1 cellular context compared by ENCODE assay signal in the genomic region with DNA sequence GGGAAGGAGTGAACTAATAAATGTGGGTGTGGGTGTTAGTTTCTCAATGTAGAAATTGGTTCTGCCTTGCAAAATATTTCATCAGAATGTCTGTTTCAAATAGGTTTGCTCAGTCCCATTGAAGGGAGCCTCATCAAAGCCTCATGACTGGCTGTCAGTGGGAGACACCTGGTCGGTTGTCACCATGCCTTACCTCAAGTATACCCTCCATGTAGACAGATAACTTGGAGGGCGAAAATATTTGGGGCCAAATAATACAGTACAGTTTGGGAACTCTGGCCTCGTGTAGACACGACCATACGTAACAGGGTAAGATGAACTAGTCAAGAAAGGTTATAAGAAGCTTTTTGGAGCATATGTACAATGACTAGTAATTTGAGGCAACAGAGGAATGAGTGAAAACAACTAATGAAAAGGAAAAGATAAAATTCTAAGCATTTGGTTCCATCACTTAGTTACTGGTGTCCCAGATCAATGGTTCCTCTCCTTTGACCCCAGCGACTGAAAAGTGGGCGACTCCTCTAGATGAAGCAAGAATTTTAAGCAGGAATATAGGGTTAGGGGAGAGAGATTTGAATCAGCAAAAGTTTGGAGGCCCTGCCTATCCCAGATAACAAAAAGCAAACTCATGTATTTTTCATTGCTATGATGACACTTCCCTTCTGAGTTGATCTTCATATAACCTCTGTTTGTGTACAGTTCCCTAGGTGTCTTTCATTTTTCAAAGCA.
TF ChIP-seq lines count a peak whose summit lies in the region.

No MANE protein-coding gene starts in this region.

TF ChIP-seq in K562, 482 proteins besides CTCF, POLR2A, EP300 and RAD21 (continued from another document and continues in another):
- TF ChIP-seq, protein P1, sequence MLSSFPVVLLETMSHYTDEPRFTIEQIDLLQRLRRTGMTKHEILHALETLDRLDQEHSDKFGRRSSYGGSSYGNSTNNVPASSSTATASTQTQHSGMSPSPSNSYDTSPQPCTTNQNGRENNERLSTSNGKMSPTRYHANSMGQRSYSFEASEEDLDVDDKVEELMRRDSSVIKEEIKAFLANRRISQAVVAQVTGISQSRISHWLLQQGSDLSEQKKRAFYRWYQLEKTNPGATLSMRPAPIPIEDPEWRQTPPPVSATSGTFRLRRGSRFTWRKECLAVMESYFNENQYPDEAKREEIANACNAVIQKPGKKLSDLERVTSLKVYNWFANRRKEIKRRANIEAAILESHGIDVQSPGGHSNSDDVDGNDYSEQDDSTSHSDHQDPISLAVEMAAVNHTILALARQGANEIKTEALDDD (IDR thresholded peaks at IDR 0.05): peak; percentile 91
- TF ChIP-seq, protein P2, sequence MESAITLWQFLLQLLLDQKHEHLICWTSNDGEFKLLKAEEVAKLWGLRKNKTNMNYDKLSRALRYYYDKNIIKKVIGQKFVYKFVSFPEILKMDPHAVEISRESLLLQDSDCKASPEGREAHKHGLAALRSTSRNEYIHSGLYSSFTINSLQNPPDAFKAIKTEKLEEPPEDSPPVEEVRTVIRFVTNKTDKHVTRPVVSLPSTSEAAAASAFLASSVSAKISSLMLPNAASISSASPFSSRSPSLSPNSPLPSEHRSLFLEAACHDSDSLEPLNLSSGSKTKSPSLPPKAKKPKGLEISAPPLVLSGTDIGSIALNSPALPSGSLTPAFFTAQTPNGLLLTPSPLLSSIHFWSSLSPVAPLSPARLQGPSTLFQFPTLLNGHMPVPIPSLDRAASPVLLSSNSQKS (CRISPR knock-in tag; IDR thresholded peaks at IDR 0.05): no peak
- peak; percentile 78 for TF ChIP-seq BACH1 (tag; IDR thresholded peaks at IDR 0.05)
- TF ChIP-seq CHD2 (IDR thresholded peaks at IDR 0.05; ENCODE audit: low read depth, low read length): no peak
- TF ChIP-seq, protein P3, sequence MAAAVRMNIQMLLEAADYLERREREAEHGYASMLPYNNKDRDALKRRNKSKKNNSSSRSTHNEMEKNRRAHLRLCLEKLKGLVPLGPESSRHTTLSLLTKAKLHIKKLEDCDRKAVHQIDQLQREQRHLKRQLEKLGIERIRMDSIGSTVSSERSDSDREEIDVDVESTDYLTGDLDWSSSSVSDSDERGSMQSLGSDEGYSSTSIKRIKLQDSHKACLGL (CRISPR knock-in tag; IDR thresholded peaks at IDR 0.05; ENCODE audit: borderline replicate concordance, poor library complexity, severe bottlenecking): no peak
- TF ChIP-seq MYBL2 (IDR thresholded peaks at IDR 0.05; ENCODE audit: low read depth): no peak
- TF ChIP-seq MYBL2 (CRISPR knock-in tag; IDR thresholded peaks at IDR 0.05; ENCODE audit: borderline replicate concordance): no peak
- TF ChIP-seq MAFF (IDR thresholded peaks at IDR 0.05; ENCODE audit: low read length): peak; percentile 86
- TF ChIP-seq FOS (IDR thresholded peaks at IDR 0.05; ENCODE audit: extremely low read depth, insufficient read length): no peak
- TF ChIP-seq ZNF354B (CRISPR knock-in tag; IDR thresholded peaks at IDR 0.05): no peak
- no peak for TF ChIP-seq SRSF3 (IDR thresholded peaks at IDR 0.05; ENCODE audit: insufficient read depth, low read length)
- no peak for TF ChIP-seq NFATC3 (IDR thresholded peaks at IDR 0.05)
- no peak; the same call in 1 of the 2 replicates for TF ChIP-seq KLF13 (tag; IDR thresholded peaks at IDR 0.05; ENCODE audit: borderline replicate concordance, low read depth)
- no peak for TF ChIP-seq MEF2A (IDR thresholded peaks at IDR 0.05; ENCODE audit: control insufficient read depth, low read depth, low read length)
- TF ChIP-seq C11orf30 (IDR thresholded peaks at IDR 0.05; ENCODE audit: low read depth): peak; percentile 92
- TF ChIP-seq, protein P4, sequence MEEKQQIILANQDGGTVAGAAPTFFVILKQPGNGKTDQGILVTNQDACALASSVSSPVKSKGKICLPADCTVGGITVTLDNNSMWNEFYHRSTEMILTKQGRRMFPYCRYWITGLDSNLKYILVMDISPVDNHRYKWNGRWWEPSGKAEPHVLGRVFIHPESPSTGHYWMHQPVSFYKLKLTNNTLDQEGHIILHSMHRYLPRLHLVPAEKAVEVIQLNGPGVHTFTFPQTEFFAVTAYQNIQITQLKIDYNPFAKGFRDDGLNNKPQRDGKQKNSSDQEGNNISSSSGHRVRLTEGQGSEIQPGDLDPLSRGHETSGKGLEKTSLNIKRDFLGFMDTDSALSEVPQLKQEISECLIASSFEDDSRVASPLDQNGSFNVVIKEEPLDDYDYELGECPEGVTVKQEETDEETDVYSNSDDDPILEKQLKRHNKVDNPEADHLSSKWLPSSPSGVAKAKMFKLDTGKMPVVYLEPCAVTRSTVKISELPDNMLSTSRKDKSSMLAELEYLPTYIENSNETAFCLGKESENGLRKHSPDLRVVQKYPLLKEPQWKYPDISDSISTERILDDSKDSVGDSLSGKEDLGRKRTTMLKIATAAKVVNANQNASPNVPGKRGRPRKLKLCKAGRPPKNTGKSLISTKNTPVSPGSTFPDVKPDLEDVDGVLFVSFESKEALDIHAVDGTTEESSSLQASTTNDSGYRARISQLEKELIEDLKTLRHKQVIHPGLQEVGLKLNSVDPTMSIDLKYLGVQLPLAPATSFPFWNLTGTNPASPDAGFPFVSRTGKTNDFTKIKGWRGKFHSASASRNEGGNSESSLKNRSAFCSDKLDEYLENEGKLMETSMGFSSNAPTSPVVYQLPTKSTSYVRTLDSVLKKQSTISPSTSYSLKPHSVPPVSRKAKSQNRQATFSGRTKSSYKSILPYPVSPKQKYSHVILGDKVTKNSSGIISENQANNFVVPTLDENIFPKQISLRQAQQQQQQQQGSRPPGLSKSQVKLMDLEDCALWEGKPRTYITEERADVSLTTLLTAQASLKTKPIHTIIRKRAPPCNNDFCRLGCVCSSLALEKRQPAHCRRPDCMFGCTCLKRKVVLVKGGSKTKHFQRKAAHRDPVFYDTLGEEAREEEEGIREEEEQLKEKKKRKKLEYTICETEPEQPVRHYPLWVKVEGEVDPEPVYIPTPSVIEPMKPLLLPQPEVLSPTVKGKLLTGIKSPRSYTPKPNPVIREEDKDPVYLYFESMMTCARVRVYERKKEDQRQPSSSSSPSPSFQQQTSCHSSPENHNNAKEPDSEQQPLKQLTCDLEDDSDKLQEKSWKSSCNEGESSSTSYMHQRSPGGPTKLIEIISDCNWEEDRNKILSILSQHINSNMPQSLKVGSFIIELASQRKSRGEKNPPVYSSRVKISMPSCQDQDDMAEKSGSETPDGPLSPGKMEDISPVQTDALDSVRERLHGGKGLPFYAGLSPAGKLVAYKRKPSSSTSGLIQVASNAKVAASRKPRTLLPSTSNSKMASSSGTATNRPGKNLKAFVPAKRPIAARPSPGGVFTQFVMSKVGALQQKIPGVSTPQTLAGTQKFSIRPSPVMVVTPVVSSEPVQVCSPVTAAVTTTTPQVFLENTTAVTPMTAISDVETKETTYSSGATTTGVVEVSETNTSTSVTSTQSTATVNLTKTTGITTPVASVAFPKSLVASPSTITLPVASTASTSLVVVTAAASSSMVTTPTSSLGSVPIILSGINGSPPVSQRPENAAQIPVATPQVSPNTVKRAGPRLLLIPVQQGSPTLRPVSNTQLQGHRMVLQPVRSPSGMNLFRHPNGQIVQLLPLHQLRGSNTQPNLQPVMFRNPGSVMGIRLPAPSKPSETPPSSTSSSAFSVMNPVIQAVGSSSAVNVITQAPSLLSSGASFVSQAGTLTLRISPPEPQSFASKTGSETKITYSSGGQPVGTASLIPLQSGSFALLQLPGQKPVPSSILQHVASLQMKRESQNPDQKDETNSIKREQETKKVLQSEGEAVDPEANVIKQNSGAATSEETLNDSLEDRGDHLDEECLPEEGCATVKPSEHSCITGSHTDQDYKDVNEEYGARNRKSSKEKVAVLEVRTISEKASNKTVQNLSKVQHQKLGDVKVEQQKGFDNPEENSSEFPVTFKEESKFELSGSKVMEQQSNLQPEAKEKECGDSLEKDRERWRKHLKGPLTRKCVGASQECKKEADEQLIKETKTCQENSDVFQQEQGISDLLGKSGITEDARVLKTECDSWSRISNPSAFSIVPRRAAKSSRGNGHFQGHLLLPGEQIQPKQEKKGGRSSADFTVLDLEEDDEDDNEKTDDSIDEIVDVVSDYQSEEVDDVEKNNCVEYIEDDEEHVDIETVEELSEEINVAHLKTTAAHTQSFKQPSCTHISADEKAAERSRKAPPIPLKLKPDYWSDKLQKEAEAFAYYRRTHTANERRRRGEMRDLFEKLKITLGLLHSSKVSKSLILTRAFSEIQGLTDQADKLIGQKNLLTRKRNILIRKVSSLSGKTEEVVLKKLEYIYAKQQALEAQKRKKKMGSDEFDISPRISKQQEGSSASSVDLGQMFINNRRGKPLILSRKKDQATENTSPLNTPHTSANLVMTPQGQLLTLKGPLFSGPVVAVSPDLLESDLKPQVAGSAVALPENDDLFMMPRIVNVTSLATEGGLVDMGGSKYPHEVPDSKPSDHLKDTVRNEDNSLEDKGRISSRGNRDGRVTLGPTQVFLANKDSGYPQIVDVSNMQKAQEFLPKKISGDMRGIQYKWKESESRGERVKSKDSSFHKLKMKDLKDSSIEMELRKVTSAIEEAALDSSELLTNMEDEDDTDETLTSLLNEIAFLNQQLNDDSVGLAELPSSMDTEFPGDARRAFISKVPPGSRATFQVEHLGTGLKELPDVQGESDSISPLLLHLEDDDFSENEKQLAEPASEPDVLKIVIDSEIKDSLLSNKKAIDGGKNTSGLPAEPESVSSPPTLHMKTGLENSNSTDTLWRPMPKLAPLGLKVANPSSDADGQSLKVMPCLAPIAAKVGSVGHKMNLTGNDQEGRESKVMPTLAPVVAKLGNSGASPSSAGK (IDR thresholded peaks at IDR 0.05): peak; percentile 76
- TF ChIP-seq, protein P5, sequence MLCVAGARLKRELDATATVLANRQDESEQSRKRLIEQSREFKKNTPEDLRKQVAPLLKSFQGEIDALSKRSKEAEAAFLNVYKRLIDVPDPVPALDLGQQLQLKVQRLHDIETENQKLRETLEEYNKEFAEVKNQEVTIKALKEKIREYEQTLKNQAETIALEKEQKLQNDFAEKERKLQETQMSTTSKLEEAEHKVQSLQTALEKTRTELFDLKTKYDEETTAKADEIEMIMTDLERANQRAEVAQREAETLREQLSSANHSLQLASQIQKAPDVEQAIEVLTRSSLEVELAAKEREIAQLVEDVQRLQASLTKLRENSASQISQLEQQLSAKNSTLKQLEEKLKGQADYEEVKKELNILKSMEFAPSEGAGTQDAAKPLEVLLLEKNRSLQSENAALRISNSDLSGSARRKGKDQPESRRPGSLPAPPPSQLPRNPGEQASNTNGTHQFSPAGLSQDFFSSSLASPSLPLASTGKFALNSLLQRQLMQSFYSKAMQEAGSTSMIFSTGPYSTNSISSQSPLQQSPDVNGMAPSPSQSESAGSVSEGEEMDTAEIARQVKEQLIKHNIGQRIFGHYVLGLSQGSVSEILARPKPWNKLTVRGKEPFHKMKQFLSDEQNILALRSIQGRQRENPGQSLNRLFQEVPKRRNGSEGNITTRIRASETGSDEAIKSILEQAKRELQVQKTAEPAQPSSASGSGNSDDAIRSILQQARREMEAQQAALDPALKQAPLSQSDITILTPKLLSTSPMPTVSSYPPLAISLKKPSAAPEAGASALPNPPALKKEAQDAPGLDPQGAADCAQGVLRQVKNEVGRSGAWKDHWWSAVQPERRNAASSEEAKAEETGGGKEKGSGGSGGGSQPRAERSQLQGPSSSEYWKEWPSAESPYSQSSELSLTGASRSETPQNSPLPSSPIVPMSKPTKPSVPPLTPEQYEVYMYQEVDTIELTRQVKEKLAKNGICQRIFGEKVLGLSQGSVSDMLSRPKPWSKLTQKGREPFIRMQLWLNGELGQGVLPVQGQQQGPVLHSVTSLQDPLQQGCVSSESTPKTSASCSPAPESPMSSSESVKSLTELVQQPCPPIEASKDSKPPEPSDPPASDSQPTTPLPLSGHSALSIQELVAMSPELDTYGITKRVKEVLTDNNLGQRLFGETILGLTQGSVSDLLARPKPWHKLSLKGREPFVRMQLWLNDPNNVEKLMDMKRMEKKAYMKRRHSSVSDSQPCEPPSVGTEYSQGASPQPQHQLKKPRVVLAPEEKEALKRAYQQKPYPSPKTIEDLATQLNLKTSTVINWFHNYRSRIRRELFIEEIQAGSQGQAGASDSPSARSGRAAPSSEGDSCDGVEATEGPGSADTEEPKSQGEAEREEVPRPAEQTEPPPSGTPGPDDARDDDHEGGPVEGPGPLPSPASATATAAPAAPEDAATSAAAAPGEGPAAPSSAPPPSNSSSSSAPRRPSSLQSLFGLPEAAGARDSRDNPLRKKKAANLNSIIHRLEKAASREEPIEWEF (CRISPR knock-in tag; IDR thresholded peaks at IDR 0.05): peak; percentile 56; the same call in 1 of the 2 replicates
- no peak for TF ChIP-seq SETDB1 (IDR thresholded peaks at IDR 0.05; ENCODE audit: low read length)
- TF ChIP-seq ZNF143 (CRISPR knock-in tag; IDR thresholded peaks at IDR 0.05): no peak
- TF ChIP-seq GABPB1 (CRISPR knock-in tag; IDR thresholded peaks at IDR 0.05): no peak
- TF ChIP-seq, protein P6, sequence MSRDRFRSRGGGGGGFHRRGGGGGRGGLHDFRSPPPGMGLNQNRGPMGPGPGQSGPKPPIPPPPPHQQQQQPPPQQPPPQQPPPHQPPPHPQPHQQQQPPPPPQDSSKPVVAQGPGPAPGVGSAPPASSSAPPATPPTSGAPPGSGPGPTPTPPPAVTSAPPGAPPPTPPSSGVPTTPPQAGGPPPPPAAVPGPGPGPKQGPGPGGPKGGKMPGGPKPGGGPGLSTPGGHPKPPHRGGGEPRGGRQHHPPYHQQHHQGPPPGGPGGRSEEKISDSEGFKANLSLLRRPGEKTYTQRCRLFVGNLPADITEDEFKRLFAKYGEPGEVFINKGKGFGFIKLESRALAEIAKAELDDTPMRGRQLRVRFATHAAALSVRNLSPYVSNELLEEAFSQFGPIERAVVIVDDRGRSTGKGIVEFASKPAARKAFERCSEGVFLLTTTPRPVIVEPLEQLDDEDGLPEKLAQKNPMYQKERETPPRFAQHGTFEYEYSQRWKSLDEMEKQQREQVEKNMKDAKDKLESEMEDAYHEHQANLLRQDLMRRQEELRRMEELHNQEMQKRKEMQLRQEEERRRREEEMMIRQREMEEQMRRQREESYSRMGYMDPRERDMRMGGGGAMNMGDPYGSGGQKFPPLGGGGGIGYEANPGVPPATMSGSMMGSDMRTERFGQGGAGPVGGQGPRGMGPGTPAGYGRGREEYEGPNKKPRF (IDR thresholded peaks at IDR 0.05; ENCODE audit: low read depth, low read length): no peak
- TF ChIP-seq ZNF717 (CRISPR knock-in tag; IDR thresholded peaks at IDR 0.05): no peak
- TF ChIP-seq ZNF347 (CRISPR knock-in tag; IDR thresholded peaks at IDR 0.05; ENCODE audit: low read depth): no peak
- no peak for TF ChIP-seq NFIC (IDR thresholded peaks at IDR 0.05)
- 0 out of 2 replicates have a peak, but pooled peaks have one; percentile 18 for TF ChIP-seq FOXM1 (IDR thresholded peaks at IDR 0.05; ENCODE audit: low read depth)
- TF ChIP-seq FOXM1 (CRISPR knock-in tag; IDR thresholded peaks at IDR 0.05; ENCODE audit: low read depth): no peak
- no peak for TF ChIP-seq PHF20 (IDR thresholded peaks at IDR 0.05; ENCODE audit: partially characterized antibody)
